ENCODE assay signal across 9 cellular contexts in the genomic region with DNA sequence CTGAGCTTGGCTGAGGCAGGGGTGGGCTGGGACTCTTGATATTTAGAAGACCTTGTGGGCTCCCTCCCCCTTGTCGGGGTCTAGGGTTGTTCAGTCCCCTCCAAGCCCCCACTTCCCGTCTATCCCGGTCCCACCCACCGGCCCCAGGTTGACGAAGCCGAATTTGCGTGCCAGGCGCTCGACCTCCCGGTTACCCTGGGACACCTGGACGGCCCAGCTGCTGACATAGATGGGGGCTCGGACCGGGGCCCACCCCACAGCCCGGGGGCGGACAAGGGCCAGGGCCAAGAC. TPM values are rescaled to one million over a fixed set of nuclear protein-coding genes. Genes with fewer than 3 reads are reported as not detected.
A peak's percentile ranks its signal among the peaks of the same experiment; 100 is the strongest.
DNase-seq lines count a peak whose midpoint lies in the region; ATAC-seq, FAIRE-seq and TF ChIP-seq lines count a peak whose summit lies in the region.
"Had no signal": no experiment of that assay in that cellular context is flagged by ENCODE, and none has a peak within 500 bp of the region (broad histone marks: within the 10 kb centered on the region; RNA-seq: fewer than 3 reads in every experiment).

No MANE protein-coding gene starts in this region.

- 0% methylated on average over 2 of the region's 15 CpGs for WGBS in K562 (ENCODE audit: insufficient coverage, low coverage, missing lambda C conversion rate)
- WGBS in mesenchymal stem cell: 3% methylated on average over 15 of the region's 15 CpGs
- 1 to 5% methylated on average over 4 to 15 of the region's 15 CpGs for WGBS in upper lobe of left lung, 2 donors

- H3K23ac ChIP-seq in mesenchymal stem cell (ENCODE audit: low read length in 2 of 2): no peak overlapping the region

- CTCF ChIA-PET in K562 (lab: Yijun Ruan, JAX; ENCODE audit: low intra/inter-chr PET ratio): no interaction called here

- H3K9ac ChIP-seq in K562 (ENCODE audit: insufficient read depth in 1 of 2, low read depth in 2 of 2, low read length in 2 of 2) (peak overlapping the region; percentile 83 to 95), mesenchymal stem cell (ENCODE audit: low read length) (peak overlapping the region; percentile 76)

- TF ChIP-seq POLR2A in K562 (conservative IDR thresholded peaks at IDR 0.05): peak; percentile 67
- no peak for TF ChIP-seq POLR2A in upper lobe of left lung (IDR thresholded peaks at IDR 0.05)

- no peak overlapping the region for H3K4ac ChIP-seq in mesenchymal stem cell (ENCODE audit: low read depth in 1 of 2, low read length in 2 of 2)

- H3K9me3 ChIP-seq in cardiac muscle cell (ENCODE audit: low read depth): no peaks in the 10 kb centered on the region
- no peaks in the 10 kb centered on the region for H3K9me3 ChIP-seq in K562 (replicated peaks; ENCODE audit: control insufficient read depth, insufficient read depth, low read depth, low read length)
- no peaks in the 10 kb centered on the region for H3K9me3 ChIP-seq in mesenchymal stem cell (ENCODE audit: control insufficient read depth, low read length)
- no peaks in the 10 kb centered on the region for H3K9me3 ChIP-seq in upper lobe of left lung

- peak overlapping the region in 1 of 2 experiments; percentile 57 for H2BK12ac ChIP-seq in mesenchymal stem cell (ENCODE audit: low read length in 2 of 2)

- no peaks in the 10 kb centered on the region for H3K9me1 ChIP-seq in K562 (ENCODE audit: control insufficient read depth, insufficient read depth, low read length)

- POLR2A ChIA-PET in K562 (lab: Yijun Ruan, JAX): no interaction called here

- ATAC-seq in Right ventricle myocardium inferior (no peak), K562 (no peak), upper lobe of left lung (ENCODE audit: low FRiP score in 2 of 2) (no peak)

- peaks cover 5% of the 10 kb centered on the region for H3K79me1 ChIP-seq in mesenchymal stem cell (replicated peaks; ENCODE audit: low read length, poor library complexity, severe bottlenecking)

- in situ Hi-C loops in K562 (cut with MboI): no loop called here

- no peak for TF ChIP-seq RAD21 in K562 (CRISPR knock-in tag; conservative IDR thresholded peaks at IDR 0.05 in 1 of 2, IDR thresholded peaks at IDR 0.05 in 1 of 2)

- peak overlapping the region; percentile 69 for H2BK5ac ChIP-seq in mesenchymal stem cell (ENCODE audit: low read depth, low read length, poor library complexity, severe bottlenecking)

- TF ChIP-seq EP300 in K562 (IDR thresholded peaks at IDR 0.05; ENCODE audit: low read length) (no peak), upper lobe of left lung (IDR thresholded peaks at IDR 0.05) (no peak)

- DNase-seq in cardiac muscle cell (ENCODE audit: low read depth in 1 of 2, low spot score in 1 of 2) (no peak), Right ventricle myocardium inferior (ENCODE audit: missing footprints) (no peak), K562 (ENCODE audit: extremely low read depth in 1 of 4, low spot score in 3 of 4) (no peak), mesenchymal stem cell (no peak), upper lobe of left lung (no peak), NCI-H2171 (lab: John Stamatoyannopoulos, UW) (no peak), Kasumi-1 (lab: John Stamatoyannopoulos, UW) (no peak), NCI-H146 treated with DMSO at 0.1 percent for 48 hours (lab: John Stamatoyannopoulos, UW; ENCODE audit: unreplicated experiment) (no peak)

- H3K36me3 ChIP-seq in cardiac muscle cell (no peaks in the 10 kb centered on the region), K562 (ENCODE audit: control insufficient read depth, insufficient read depth, low read length) (no peaks in the 10 kb centered on the region), mesenchymal stem cell (ENCODE audit: control insufficient read depth in 1 of 2, insufficient read depth in 2 of 2, low read depth in 1 of 2, low read length in 2 of 2) (peaks cover 0 to 11% of the 10 kb centered on the region in 2 experiments), upper lobe of left lung (no peaks in the 10 kb centered on the region)

- H2BK120ac ChIP-seq in mesenchymal stem cell (ENCODE audit: low read depth, low read length): peak overlapping the region; percentile 38

- H3K18ac ChIP-seq in mesenchymal stem cell (ENCODE audit: low read depth in 1 of 2, low read length in 2 of 2): peak overlapping the region; percentile 74 to 83

- peak overlapping the region; percentile 96 for H3K4me2 ChIP-seq in K562 (ENCODE audit: insufficient read depth, low read length)
- peak overlapping the region; percentile 96 for H3K4me2 ChIP-seq in mesenchymal stem cell (ENCODE audit: low read length, poor library complexity, severe bottlenecking)

- H4K8ac ChIP-seq in mesenchymal stem cell (ENCODE audit: low read length): peak overlapping the region; percentile 92

- no peak overlapping the region for H2AK5ac ChIP-seq in mesenchymal stem cell (ENCODE audit: low read length, severe bottlenecking)

- H4K20me1 ChIP-seq in K562 (replicated peaks; ENCODE audit: control insufficient read depth, insufficient read depth, low read length): peaks cover 6% of the 10 kb centered on the region; the same call in 1 of the 2 replicates

- peak overlapping the region; percentile 25 for H4K91ac ChIP-seq in mesenchymal stem cell (ENCODE audit: low read length)

- H3K79me2 ChIP-seq in K562 (ENCODE audit: control insufficient read depth, insufficient read depth, low read length): peaks cover 27% of the 10 kb centered on the region

- H3K4me3 ChIP-seq in cardiac muscle cell: peak overlapping the region; percentile 39
- peak overlapping the region; percentile 59 for H3K4me3 ChIP-seq in K562
- peak overlapping the region; percentile 69 to 82 for H3K4me3 ChIP-seq in mesenchymal stem cell (ENCODE audit: insufficient read depth in 1 of 2, low read depth in 1 of 2, low read length in 2 of 2)
- H3K4me3 ChIP-seq in upper lobe of left lung: peak overlapping the region; percentile 38 to 69 (median 62)

- H2AFZ ChIP-seq in K562 (ENCODE audit: low read depth, low read length) (peak overlapping the region; percentile 100), mesenchymal stem cell (ENCODE audit: low read depth, low read length) (peak overlapping the region; percentile 30)

- TF ChIP-seq CTCF in cardiac muscle cell (IDR thresholded peaks at IDR 0.05; ENCODE audit: low read depth, low read length): no peak
- no peak for TF ChIP-seq CTCF in K562 (IDR thresholded peaks at IDR 0.05 in 2 of 3, conservative IDR thresholded peaks at IDR 0.05 in 1 of 3; ENCODE audit: insufficient read depth in 2 of 3, low read depth in 1 of 3, low read length in 3 of 3)
- no peak for TF ChIP-seq CTCF in upper lobe of left lung (IDR thresholded peaks at IDR 0.05)

- FAIRE-seq in K562 (lab: Jason Lieb, UNC): no peak

- intact Hi-C loops in Right ventricle myocardium inferior (cut with DNase I): loop anchor here (1.0 kb wide), 1 partner anchor 11 kb away; a partner anchor contains a TSS
- intact Hi-C loops in K562 (cut with micrococcal nuclease): no loop called here

- H3K27ac ChIP-seq in cardiac muscle cell (peak overlapping the region; percentile 58), K562 (ENCODE audit: extremely low read depth, low read depth, low read length) (peak overlapping the region; percentile 94), mesenchymal stem cell (ENCODE audit: low read length, poor library complexity, severe bottlenecking) (no peak overlapping the region), upper lobe of left lung (peak overlapping the region; percentile 52 to 83 (median 68))

- BruUV-seq in K562 (replicated peaks; lab: Mats Ljungman, UMichigan): no TSS peak

- no peak overlapping the region for H2BK15ac ChIP-seq in mesenchymal stem cell (ENCODE audit: low read depth, poor library complexity, severe bottlenecking)

- H3K27me3 ChIP-seq in cardiac muscle cell (no peaks in the 10 kb centered on the region), K562 (ENCODE audit: control insufficient read depth in 2 of 2, insufficient read depth in 2 of 2, low read length in 2 of 2) (no peaks in the 10 kb centered on the region), mesenchymal stem cell (ENCODE audit: control insufficient read depth in 1 of 2, insufficient read depth in 1 of 2, low read length in 2 of 2) (peaks cover 3 to 36% of the 10 kb centered on the region in 2 experiments), upper lobe of left lung (no peaks in the 10 kb centered on the region)

- H3K4me1 ChIP-seq in cardiac muscle cell (ENCODE audit: low read depth) (peaks cover 8% of the 10 kb centered on the region), K562 (replicated peaks in 1 of 2; ENCODE audit: control insufficient read depth in 2 of 2, insufficient read depth in 2 of 2, low read length in 2 of 2) (peaks cover 26 to 76% of the 10 kb centered on the region in 2 experiments), mesenchymal stem cell (ENCODE audit: control insufficient read depth, insufficient read depth, low read depth, low read length) (peaks cover 19% of the 10 kb centered on the region), upper lobe of left lung (peaks cover 14 to 21% (median 19%) of the 10 kb centered on the region in 4 donors)

- peak overlapping the region in 1 of 2 experiments; percentile 61 for H3K14ac ChIP-seq in mesenchymal stem cell (ENCODE audit: low read length in 2 of 2)

RNA-seq across cellular contexts. Expression of a gene that starts 0.2 kb away (rescaled TPM):
- total RNA-seq in cardiac muscle cell: 11.2 and 28.6 TPM in 2 replicates
- 9.6 and 19.2 TPM in 2 replicates for polyA plus RNA-seq in cardiac muscle cell
- total RNA-seq in Right ventricle myocardium inferior: 0.89 TPM
- total RNA-seq in K562 (2011; cell fraction: chromatin; rRNA removed; ENCODE audit: low replicate concordance): 10.1 and 40.2 TPM in 2 replicates
- total RNA-seq in K562 (2011; cell fraction: nucleolus; rRNA removed): 32.6 and 34.9 TPM in 2 replicates
- 10.8 and 20.5 TPM in 2 replicates for total RNA-seq in K562 (2011; cell fraction: nucleoplasm; rRNA removed)
- 2.2 and 3.4 TPM in 2 replicates for total RNA-seq in K562 (2014; rRNA removed)
- 0.29 TPM in 2 replicates for total RNA-seq in K562 (2014; rRNA removed; fragmentation: Illumina TruSeq; extraction: Trizol)
- 1.2 and 1.5 TPM in 2 replicates for total RNA-seq in K562 (2015; rRNA removed; fragmentation: Illumina TruSeq; extraction: Trizol)
- 5.7 and 7.0 TPM in 2 replicates for total RNA-seq in K562 (2021)
- polyA plus RNA-seq in K562 (2011; rRNA removed): 2.7 and 5.1 TPM in 2 replicates
- 2.9 and 4.0 TPM in 2 replicates for polyA plus RNA-seq in K562 (2011; cell fraction: cytosol; rRNA removed)
- polyA plus RNA-seq in K562 (2011; cell fraction: nucleus; rRNA removed): 56.5 and 86.1 TPM in 2 replicates
- 6.2 and 8.3 TPM in 2 replicates for polyA plus RNA-seq in K562 (2012)
- 0.85 and 2.2 TPM in 2 replicates for polyA plus RNA-seq in K562 (2014; fragmentation: Illumina TruSeq; extraction: Trizol)
- under 1 TPM in 1 of 2 experiments, not detected in 1; 0.01 TPM for polyA plus RNA-seq in K562 (2014; fragmentation: Nextera tagmentation; extraction: Ambion mirVana)
- 4.8 and 9.1 TPM in 2 replicates for polyA plus RNA-seq in K562 (2014; rRNA removed)
- 0.35 and 0.60 TPM in 2 replicates for polyA minus RNA-seq in K562 (2011; rRNA and poly(A)+ RNA removed)
- polyA minus RNA-seq in K562 (2011; cell fraction: cytosol; rRNA and poly(A)+ RNA removed): 1.9 and 8.5 TPM in 2 replicates
- polyA minus RNA-seq in K562 (2011; cell fraction: nucleus; rRNA and poly(A)+ RNA removed): 10.0 and 12.4 TPM in 2 replicates
- 2.0 TPM for polyA plus RNA-seq in mesenchymal stem cell (2013, experiment 1 of 2)
- polyA plus RNA-seq in mesenchymal stem cell (2013, experiment 2 of 2): 1.4 TPM
- total RNA-seq in upper lobe of left lung: 10 to 100 TPM in 2 of 6 donors, 1 to 10 TPM in 4; 2.7 to 47.1 (median 6.8) TPM

RNA-seq across cellular contexts. Expression of a gene that starts 1.0 kb away (rescaled TPM):
- total RNA-seq in cardiac muscle cell (52.7 and 72.5 TPM in 2 replicates), Right ventricle myocardium inferior (1.1 TPM), K562 (2014; rRNA removed) (22.1 and 31.4 TPM in 2 replicates), K562 (2014; rRNA removed; fragmentation: Illumina TruSeq; extraction: Trizol) (5.7 and 7.8 TPM in 2 replicates), K562 (2015; rRNA removed; fragmentation: Illumina TruSeq; extraction: Trizol) (12.2 and 14.5 TPM in 2 replicates), K562 (2021) (64.2 and 66.3 TPM in 2 replicates), upper lobe of left lung (1 to 10 TPM; 2.0 to 7.8 (median 3.1) TPM)
- polyA plus RNA-seq in cardiac muscle cell (74.7 and 99.8 TPM in 2 replicates), K562 (2011; rRNA removed) (18.4 and 36.3 TPM in 2 replicates), K562 (2014; fragmentation: Illumina TruSeq; extraction: Trizol) (12.7 and 36.9 TPM in 2 replicates), K562 (2014; fragmentation: Nextera tagmentation; extraction: Ambion mirVana) (1 to 10 TPM; 1.2 to 1.9 TPM), K562 (2014; rRNA removed) (31.8 and 34.1 TPM in 2 replicates)
- total RNA-seq in K562 (2011; cell fraction: chromatin; rRNA removed; ENCODE audit: low replicate concordance): 24.8 and 67.6 TPM in 2 replicates
- total RNA-seq in K562 (2011; cell fraction: nucleolus; rRNA removed): 113 and 120 TPM in 2 replicates
- 64.9 and 67.3 TPM in 2 replicates for total RNA-seq in K562 (2011; cell fraction: nucleoplasm; rRNA removed)
- polyA plus RNA-seq in K562 (2011; cell fraction: cytosol; rRNA removed): 26.8 and 94.4 TPM in 2 replicates
- 24.1 and 41.5 TPM in 2 replicates for polyA plus RNA-seq in K562 (2011; cell fraction: nucleus; rRNA removed)
- polyA plus RNA-seq in K562 (2012): 43.3 and 57.4 TPM in 2 replicates
- 11.2 and 16.1 TPM in 2 replicates for polyA minus RNA-seq in K562 (2011; rRNA and poly(A)+ RNA removed)
- 42.9 and 55.0 TPM in 2 replicates for polyA minus RNA-seq in K562 (2011; cell fraction: cytosol; rRNA and poly(A)+ RNA removed)
- polyA minus RNA-seq in K562 (2011; cell fraction: nucleus; rRNA and poly(A)+ RNA removed): 9.6 and 11.7 TPM in 2 replicates
- 3.1 TPM for polyA plus RNA-seq in mesenchymal stem cell (2013, experiment 1 of 2)
- 3.7 TPM for polyA plus RNA-seq in mesenchymal stem cell (2013, experiment 2 of 2)

RNA-seq across cellular contexts. Expression of a gene that starts 10.9 kb away (rescaled TPM):
- total RNA-seq in cardiac muscle cell (52.4 and 81.5 TPM in 2 replicates), Right ventricle myocardium inferior (21.5 TPM), K562 (2014; rRNA removed) (79.4 and 86.1 TPM in 2 replicates), K562 (2014; rRNA removed; fragmentation: Illumina TruSeq; extraction: Trizol) (6.5 and 9.6 TPM in 2 replicates), K562 (2015; rRNA removed; fragmentation: Illumina TruSeq; extraction: Trizol) (40.6 and 42.3 TPM in 2 replicates), K562 (2021) (68.3 and 73.1 TPM in 2 replicates), upper lobe of left lung (10 to 100 TPM; 27.2 to 82.8 (median 37.5) TPM)
- polyA plus RNA-seq in cardiac muscle cell (56.9 and 84.9 TPM in 2 replicates), K562 (2011; rRNA removed) (25.3 and 27.6 TPM in 2 replicates), K562 (2014; fragmentation: Illumina TruSeq; extraction: Trizol) (36.1 and 45.1 TPM in 2 replicates), K562 (2014; fragmentation: Nextera tagmentation; extraction: Ambion mirVana) (1 to 10 TPM in 1 of 2 experiments, under 1 TPM in 1; 0.79 to 4.5 TPM), K562 (2014; rRNA removed) (96.0 TPM in 2 replicates)
- total RNA-seq in K562 (2011; cell fraction: chromatin; rRNA removed; ENCODE audit: low replicate concordance): 67.3 and 231 TPM in 2 replicates
- total RNA-seq in K562 (2011; cell fraction: nucleolus; rRNA removed): 138 and 165 TPM in 2 replicates
- 70.2 and 72.2 TPM in 2 replicates for total RNA-seq in K562 (2011; cell fraction: nucleoplasm; rRNA removed)
- polyA plus RNA-seq in K562 (2011; cell fraction: cytosol; rRNA removed): 55.4 and 125 TPM in 2 replicates
- polyA plus RNA-seq in K562 (2011; cell fraction: nucleus; rRNA removed): 35.5 and 63.8 TPM in 2 replicates
- 46.1 and 46.4 TPM in 2 replicates for polyA plus RNA-seq in K562 (2012)
- 2.2 and 6.5 TPM in 2 replicates for polyA minus RNA-seq in K562 (2011; rRNA and poly(A)+ RNA removed)
- polyA minus RNA-seq in K562 (2011; cell fraction: cytosol; rRNA and poly(A)+ RNA removed): 21.9 and 26.5 TPM in 2 replicates
- 18.2 and 20.3 TPM in 2 replicates for polyA minus RNA-seq in K562 (2011; cell fraction: nucleus; rRNA and poly(A)+ RNA removed)
- 19.7 TPM for polyA plus RNA-seq in mesenchymal stem cell (2013, experiment 1 of 2)
- polyA plus RNA-seq in mesenchymal stem cell (2013, experiment 2 of 2): 19.4 TPM

RNA-seq across cellular contexts. Expression of a gene that starts 22.9 kb away (rescaled TPM):
- total RNA-seq in cardiac muscle cell: 3.9 and 5.7 TPM in 2 replicates
- polyA plus RNA-seq in cardiac muscle cell: 4.9 and 8.6 TPM in 2 replicates
- 22.9 TPM for total RNA-seq in Right ventricle myocardium inferior
- total RNA-seq in K562 (2011; cell fraction: chromatin; rRNA removed; ENCODE audit: low replicate concordance): 12.1 and 28.8 TPM in 2 replicates
- 14.1 and 17.5 TPM in 2 replicates for total RNA-seq in K562 (2011; cell fraction: nucleolus; rRNA removed)
- 11.6 and 15.2 TPM in 2 replicates for total RNA-seq in K562 (2011; cell fraction: nucleoplasm; rRNA removed)
- total RNA-seq in K562 (2014; rRNA removed): 3.0 and 4.7 TPM in 2 replicates
- 1.2 and 1.8 TPM in 2 replicates for total RNA-seq in K562 (2014; rRNA removed; fragmentation: Illumina TruSeq; extraction: Trizol)
- 2.0 and 2.8 TPM in 2 replicates for total RNA-seq in K562 (2015; rRNA removed; fragmentation: Illumina TruSeq; extraction: Trizol)
- total RNA-seq in K562 (2021): 9.4 and 11.6 TPM in 2 replicates
- 4.4 and 6.3 TPM in 2 replicates for polyA plus RNA-seq in K562 (2011; rRNA removed)
- 7.7 and 18.9 TPM in 2 replicates for polyA plus RNA-seq in K562 (2011; cell fraction: cytosol; rRNA removed)
- polyA plus RNA-seq in K562 (2011; cell fraction: nucleus; rRNA removed): 18.1 and 35.5 TPM in 2 replicates
- 7.6 and 10.3 TPM in 2 replicates for polyA plus RNA-seq in K562 (2012)
- polyA plus RNA-seq in K562 (2014; fragmentation: Illumina TruSeq; extraction: Trizol): 4.1 and 5.0 TPM in 2 replicates
- 1 to 10 TPM; 1.0 to 1.3 TPM for polyA plus RNA-seq in K562 (2014; fragmentation: Nextera tagmentation; extraction: Ambion mirVana)
- polyA plus RNA-seq in K562 (2014; rRNA removed): 8.4 and 9.8 TPM in 2 replicates
- polyA minus RNA-seq in K562 (2011; rRNA and poly(A)+ RNA removed): 1.6 and 2.7 TPM in 2 replicates
- polyA minus RNA-seq in K562 (2011; cell fraction: cytosol; rRNA and poly(A)+ RNA removed): 5.6 and 15.1 TPM in 2 replicates
- polyA minus RNA-seq in K562 (2011; cell fraction: nucleus; rRNA and poly(A)+ RNA removed): 3.1 and 4.4 TPM in 2 replicates
- polyA plus RNA-seq in mesenchymal stem cell (2013, experiment 1 of 2): 10.8 TPM
- 8.4 TPM for polyA plus RNA-seq in mesenchymal stem cell (2013, experiment 2 of 2)
- total RNA-seq in upper lobe of left lung: 10 to 100 TPM in 1 of 6 donors, 1 to 10 TPM in 4, under 1 TPM in 1; 0.89 to 11.5 (median 4.9) TPM
- total RNA-seq: dermis blood vessel endothelial cell had no signal

RNA-seq across cellular contexts. Expression of a gene that starts 33.9 kb away (rescaled TPM):
- total RNA-seq in cardiac muscle cell (0.04 and 1.2 TPM in 2 replicates), Right ventricle myocardium inferior (not detected), K562 (2014; rRNA removed) (0.12 and 0.23 TPM in 2 replicates), K562 (2014; rRNA removed; fragmentation: Illumina TruSeq; extraction: Trizol) (not detected in 2 replicates), K562 (2015; rRNA removed; fragmentation: Illumina TruSeq; extraction: Trizol) (not detected in 2 replicates), K562 (2021) (0.16 TPM in 1 of 2 replicates, not detected in the other), upper lobe of left lung (not detected)
- polyA plus RNA-seq in cardiac muscle cell (0.54 and 0.87 TPM in 2 replicates), K562 (2011; rRNA removed) (0.04 and 0.08 TPM in 2 replicates), K562 (2014; fragmentation: Illumina TruSeq; extraction: Trizol) (not detected in 2 replicates), K562 (2014; fragmentation: Nextera tagmentation; extraction: Ambion mirVana) (not detected), K562 (2014; rRNA removed) (0.07 and 0.27 TPM in 2 replicates)
- 0.25 and 1.2 TPM in 2 replicates for total RNA-seq in K562 (2011; cell fraction: chromatin; rRNA removed; ENCODE audit: low replicate concordance)
- total RNA-seq in K562 (2011; cell fraction: nucleolus; rRNA removed): 0.53 and 0.83 TPM in 2 replicates
- 0.44 and 0.53 TPM in 2 replicates for total RNA-seq in K562 (2011; cell fraction: nucleoplasm; rRNA removed)
- polyA plus RNA-seq in K562 (2011; cell fraction: cytosol; rRNA removed): 0.06 and 0.16 TPM in 2 replicates
- 0.81 and 1.6 TPM in 2 replicates for polyA plus RNA-seq in K562 (2011; cell fraction: nucleus; rRNA removed)
- 0.08 TPM in 1 of 2 replicates, not detected in the other for polyA plus RNA-seq in K562 (2012)
- not detected in 2 replicates for polyA minus RNA-seq in K562 (2011; rRNA and poly(A)+ RNA removed)
- polyA minus RNA-seq in K562 (2011; cell fraction: cytosol; rRNA and poly(A)+ RNA removed): not detected in 2 replicates
- polyA minus RNA-seq in K562 (2011; cell fraction: nucleus; rRNA and poly(A)+ RNA removed): 0.67 TPM in 2 replicates
- polyA plus RNA-seq in mesenchymal stem cell (2013, experiment 1 of 2): not detected
- not detected for polyA plus RNA-seq in mesenchymal stem cell (2013, experiment 2 of 2)
- total RNA-seq: dermis blood vessel endothelial cell had no signal
